9 cellular contexts compared by ENCODE assay signal in genomic region chr15:76335851-76336253, GRCh38. TPM values are rescaled to one million over a fixed set of nuclear protein-coding genes. Genes with fewer than 3 reads are reported as not detected.
A peak's percentile ranks its signal among the peaks of the same experiment; 100 is the strongest.
DNase-seq lines count a peak whose midpoint lies in the region; ATAC-seq and TF ChIP-seq lines count a peak whose summit lies in the region.
"Had no signal": no experiment of that assay in that cellular context is flagged by ENCODE, and none has a peak within 500 bp of the region (broad histone marks: within the 10 kb centered on the region; RNA-seq: fewer than 3 reads in every experiment).

No MANE protein-coding gene starts in this region.

- peaks cover 2% of the 10 kb centered on the region for H3K36me3 Mint-ChIP-seq in IgD-negative memory B cell
- H3K36me3 Mint-ChIP-seq in activated naive CD8-positive, alpha-beta T cell treated with anti-CD3 and anti-CD28 coated beads, Interleukin-2, amount 50 U/mL, for 24 hours (ENCODE audit: low read depth) = no peaks in the 10 kb centered on the region
- H3K36me3 Mint-ChIP-seq in naive thymus-derived CD4-positive, alpha-beta T cell = peaks cover 0 to 13% (median 0%) of the 10 kb centered on the region in 5 donors

- H3K4me1 Mint-ChIP-seq in IgD-negative memory B cell = peaks cover 27 to 44% (median 34%) of the 10 kb centered on the region in 3 donors
- peaks cover 44% of the 10 kb centered on the region for H3K4me1 Mint-ChIP-seq in activated naive CD8-positive, alpha-beta T cell treated with anti-CD3 and anti-CD28 coated beads, Interleukin-2, amount 50 U/mL, for 24 hours
- peaks cover 37 to 55% (median 46%) of the 10 kb centered on the region in 7 donors for H3K4me1 Mint-ChIP-seq in naive thymus-derived CD4-positive, alpha-beta T cell

- no peak overlapping the region for H3K27ac ChIP-seq in naive thymus-derived CD4-positive, alpha-beta T cell (ENCODE audit: low read depth, low read length)
- no peak overlapping the region for H3K27ac ChIP-seq in body of pancreas

- peak overlapping the region; percentile 76 to 94 (median 89) for H3K27ac Mint-ChIP-seq in IgD-negative memory B cell
- H3K27ac Mint-ChIP-seq in activated naive CD8-positive, alpha-beta T cell treated with anti-CD3 and anti-CD28 coated beads, Interleukin-2, amount 50 U/mL, for 24 hours = peak overlapping the region; percentile 59
- peak overlapping the region in 2 of 9 donors; percentile 5 to 53 for H3K27ac Mint-ChIP-seq in naive thymus-derived CD4-positive, alpha-beta T cell

- H3K4me3 ChIP-seq in naive thymus-derived CD4-positive, alpha-beta T cell (ENCODE audit: low read length) = peak overlapping the region; percentile 28
- no peak overlapping the region for H3K4me3 ChIP-seq in body of pancreas

- H3K27me3 ChIP-seq in naive thymus-derived CD4-positive, alpha-beta T cell (ENCODE audit: control insufficient read depth in 2 of 2, insufficient read depth in 2 of 2, low read length in 2 of 2) = peaks cover 11 to 47% of the 10 kb centered on the region in 2 donors
- peaks cover 3 to 51% of the 10 kb centered on the region in 2 donors for H3K27me3 ChIP-seq in body of pancreas

- ATAC-seq in activated naive CD8-positive, alpha-beta T cell treated with anti-CD3 and anti-CD28 coated beads, Interleukin-2, amount 50 U/mL, for 24 hours = no peak
- ATAC-seq in naive thymus-derived CD4-positive, alpha-beta T cell = no peak
- no peak for ATAC-seq in HG03521 (IDR thresholded peaks at IDR 0.05; ENCODE audit: unreplicated experiment)
- no peak for ATAC-seq in body of pancreas

- WGBS in body of pancreas, 2 donors = 16 to 29% methylated on average over 11 of the region's 11 CpGs

- intact Hi-C loops in naive thymus-derived CD4-positive, alpha-beta T cell (cut with micrococcal nuclease) = loop anchor here in 1 of 2 donors (1.0 to 5.0 kb wide), 3 partner anchors 25 to 99 kb away; partner anchors contain the start of gene ETFA
- intact Hi-C loops in body of pancreas (cut with DNase I) = no loop called here

- DNase-seq in ELF-1 (ENCODE audit: low read depth, low spot score) (peak; percentile 39), kidney tubule cell (ENCODE audit: low spot score) (no peak), body of pancreas (no peak)
- no peak for DNase-seq in activated naive CD8-positive, alpha-beta T cell treated with anti-CD3 and anti-CD28 coated beads, Interleukin-2, amount 50 U/mL, for 24 hours
- DNase-seq in naive thymus-derived CD4-positive, alpha-beta T cell = no peak
- no peak for DNase-seq in activated CD4-positive, alpha-beta T cell treated with anti-CD3 and anti-CD28 coated beads, Interleukin-2, amount 50 U/mL, for 4 hours

- no peak for TF ChIP-seq POLR2A in body of pancreas (IDR thresholded peaks at IDR 0.05)

- H3K9me3 ChIP-seq in naive thymus-derived CD4-positive, alpha-beta T cell (ENCODE audit: control insufficient read depth in 2 of 3, low read length in 3 of 3) = no peaks in the 10 kb centered on the region
- no peaks in the 10 kb centered on the region for H3K9me3 ChIP-seq in body of pancreas

- peaks cover 31 to 57% of the 10 kb centered on the region in 2 donors for H3K4me1 ChIP-seq in naive thymus-derived CD4-positive, alpha-beta T cell (ENCODE audit: control insufficient read depth in 2 of 2, insufficient read depth in 2 of 2, low read length in 2 of 2)
- peaks cover 37% of the 10 kb centered on the region for H3K4me1 ChIP-seq in body of pancreas

- H3K36me3 ChIP-seq in naive thymus-derived CD4-positive, alpha-beta T cell (ENCODE audit: control insufficient read depth in 2 of 3, insufficient read depth in 3 of 3, low read length in 3 of 3) = no peaks in the 10 kb centered on the region
- H3K36me3 ChIP-seq in body of pancreas (replicated peaks in 1 of 2; ENCODE audit: insufficient read depth in 1 of 2, low read depth in 2 of 2) = no peaks in the 10 kb centered on the region

- CTCF ChIA-PET in naive thymus-derived CD4-positive, alpha-beta T cell (lab: Charles Lee) = no interaction called here

- H3K4me3 Mint-ChIP-seq in IgD-negative memory B cell = peak overlapping the region; percentile 84 to 92 (median 90)
- peak overlapping the region; percentile 69 for H3K4me3 Mint-ChIP-seq in activated naive CD8-positive, alpha-beta T cell treated with anti-CD3 and anti-CD28 coated beads, Interleukin-2, amount 50 U/mL, for 24 hours
- peak overlapping the region; percentile 53 to 84 (median 74) for H3K4me3 Mint-ChIP-seq in naive thymus-derived CD4-positive, alpha-beta T cell

- peaks cover 0 to 4% (median 0%) of the 10 kb centered on the region in 3 donors for H3K9me3 Mint-ChIP-seq in IgD-negative memory B cell
- no peaks in the 10 kb centered on the region for H3K9me3 Mint-ChIP-seq in activated naive CD8-positive, alpha-beta T cell treated with anti-CD3 and anti-CD28 coated beads, Interleukin-2, amount 50 U/mL, for 24 hours
- peaks cover 0 to 4% (median 0%) of the 10 kb centered on the region in 11 donors for H3K9me3 Mint-ChIP-seq in naive thymus-derived CD4-positive, alpha-beta T cell

- TF ChIP-seq CTCF in body of pancreas (IDR thresholded peaks at IDR 0.05) = no peak

- peaks cover 49% of the 10 kb centered on the region for H3K27me3 Mint-ChIP-seq in IgD-negative memory B cell
- peaks cover 77% of the 10 kb centered on the region for H3K27me3 Mint-ChIP-seq in activated naive CD8-positive, alpha-beta T cell treated with anti-CD3 and anti-CD28 coated beads, Interleukin-2, amount 50 U/mL, for 24 hours
- peaks cover 70 to 81% (median 74%) of the 10 kb centered on the region in 5 donors for H3K27me3 Mint-ChIP-seq in naive thymus-derived CD4-positive, alpha-beta T cell

- POLR2A ChIA-PET in naive thymus-derived CD4-positive, alpha-beta T cell (lab: Charles Lee) = interaction anchor here (0.7 kb wide), 1 partner anchor 19 kb away, joined by 3 read pairs; no protein-coding TSS in a partner anchor

RNA-seq across cellular contexts. Expression of gene ISL2, which starts 0.7 kb away (rescaled TPM):
- polyA plus RNA-seq in IgD-negative memory B cell = 0.89 TPM
- under 1 TPM in 3 of 5 experiments, not detected in 2; 0.21 to 0.51 (median 0.27) TPM for total RNA-seq in naive thymus-derived CD4-positive, alpha-beta T cell
- not detected for polyA plus RNA-seq in naive thymus-derived CD4-positive, alpha-beta T cell
- not detected for total RNA-seq in body of pancreas
- total RNA-seq: SK-MEL-5 had no signal

RNA-seq across cellular contexts. Expression of gene ETFA, which starts 24.6 kb away (rescaled TPM):
- polyA plus RNA-seq in IgD-negative memory B cell = 107 TPM
- total RNA-seq in naive thymus-derived CD4-positive, alpha-beta T cell = 100 to 1,000 TPM in 1 of 5 experiments, 10 to 100 TPM in 4; 38.3 to 102 (median 47.8) TPM
- 100 to 1,000 TPM in 1 of 2 donors, 10 to 100 TPM in 1; 99.1 to 109 TPM for polyA plus RNA-seq in naive thymus-derived CD4-positive, alpha-beta T cell
- 10 to 100 TPM; 38.6 to 62.8 TPM for total RNA-seq in body of pancreas
